ENCODE assay signal across 11 cellular contexts in genomic region chr4:40194602-40195161, GRCh38. TPM values are rescaled to one million over a fixed set of nuclear protein-coding genes. Genes with fewer than 3 reads are reported as not detected.
DNase-seq lines count a peak whose midpoint lies in the region; ATAC-seq and TF ChIP-seq lines count a peak whose summit lies in the region.
"Had no signal": no experiment of that assay in that cellular context is flagged by ENCODE, and none has a peak within 500 bp of the region (broad histone marks: within the 10 kb centered on the region; RNA-seq: fewer than 3 reads in every experiment).

No MANE protein-coding gene starts in this region.

- no peak for TF ChIP-seq CTCF in WTC11 (IDR thresholded peaks at IDR 0.05)
- TF ChIP-seq CTCF in hepatocyte (IDR thresholded peaks at IDR 0.05; ENCODE audit: poor library complexity) = no peak
- no peak for TF ChIP-seq CTCF in upper lobe of right lung (IDR thresholded peaks at IDR 0.05)

- peaks cover 64% of the 10 kb centered on the region for H3K4me1 Mint-ChIP-seq in activated T-cell treated with anti-CD3 and anti-CD28 coated beads, Interleukin-2, amount 50 U/mL, for 4 hours (ENCODE audit: low read depth)
- H3K4me1 Mint-ChIP-seq in WTC11 = peaks cover 87% of the 10 kb centered on the region

- no peaks in the 10 kb centered on the region for H3K27me3 ChIP-seq in hepatocyte
- H3K27me3 ChIP-seq in upper lobe of right lung = no peaks in the 10 kb centered on the region
- H3K27me3 ChIP-seq: cardiac muscle cell had no signal

- DNase-seq in activated T-cell treated with anti-CD3 and anti-CD28 coated beads, Interleukin-2, amount 50 U/mL, for 4 hours = no peak
- no peak for DNase-seq in activated T-cell treated with anti-CD3 and anti-CD28 coated beads for 4 hours
- no peak for DNase-seq in WTC11 (ENCODE audit: low spot score)
- peak; percentile 30 for DNase-seq in hepatocyte (ENCODE audit: low spot score)
- DNase-seq in upper lobe of right lung = no peak
- DNase-seq in NK-92 (lab: John Stamatoyannopoulos, UW; ENCODE audit: unreplicated experiment) = no peak

- no peaks in the 10 kb centered on the region for H3K9me3 Mint-ChIP-seq in activated T-cell treated with anti-CD3 and anti-CD28 coated beads, Interleukin-2, amount 50 U/mL, for 4 hours
- H3K9me3 Mint-ChIP-seq in WTC11 = no peaks in the 10 kb centered on the region; the same call in 1 of the 2 replicates

- peak overlapping the region; percentile 1; the same call in 1 of the 2 replicates for H3K27ac Mint-ChIP-seq in WTC11

- H3K36me3 Mint-ChIP-seq in activated T-cell treated with anti-CD3 and anti-CD28 coated beads, Interleukin-2, amount 50 U/mL, for 4 hours (ENCODE audit: insufficient read depth) = peaks cover 18% of the 10 kb centered on the region
- H3K36me3 Mint-ChIP-seq in WTC11 = no peaks in the 10 kb centered on the region

- H3K79me2 ChIP-seq in hepatocyte = no peaks in the 10 kb centered on the region

- peak; percentile 29 to 35 for ATAC-seq in activated T-cell treated with anti-CD3 and anti-CD28 coated beads, Interleukin-2, amount 50 U/mL, for 4 hours
- ATAC-seq in WTC11 (no peak), upper lobe of right lung (peak; percentile 24), GM21576 (IDR thresholded peaks at IDR 0.05; ENCODE audit: unreplicated experiment) (no peak), HG02588 (IDR thresholded peaks at IDR 0.05; ENCODE audit: unreplicated experiment) (no peak)

- H3K4me2 ChIP-seq in hepatocyte = peak overlapping the region; percentile 39

- H3K9me2 ChIP-seq in hepatocyte (replicated peaks; ENCODE audit: insufficient read depth) = no peaks in the 10 kb centered on the region

- H2AFZ ChIP-seq in hepatocyte = no peak overlapping the region

- peaks cover 19% of the 10 kb centered on the region for H3K4me1 ChIP-seq in hepatocyte (ENCODE audit: insufficient read depth)
- no peaks in the 10 kb centered on the region for H3K4me1 ChIP-seq in upper lobe of right lung

- CTCF ChIA-PET in WTC11 (lab: Charles Lee) = interaction anchor here (1.0 kb wide), 1 partner anchor 115 kb away, joined by 4 read pairs; no protein-coding TSS in a partner anchor

- H3K4me3 Mint-ChIP-seq in activated T-cell treated with anti-CD3 and anti-CD28 coated beads, Interleukin-2, amount 50 U/mL, for 4 hours = peak overlapping the region; percentile 100
- H3K4me3 Mint-ChIP-seq in WTC11 = no peak overlapping the region

- H4K20me1 ChIP-seq in hepatocyte (ENCODE audit: insufficient read depth, poor library complexity, severe bottlenecking) = no peaks in the 10 kb centered on the region

- H3K4me3 ChIP-seq in hepatocyte (no peak overlapping the region), upper lobe of right lung (no peak overlapping the region)
- H3K4me3 ChIP-seq: cardiac muscle cell had no signal

- H3K27ac ChIP-seq in hepatocyte (peak overlapping the region; percentile 62), upper lobe of right lung (no peak overlapping the region)
- H3K27ac ChIP-seq: cardiac muscle cell had no signal

- H3K36me3 ChIP-seq in hepatocyte (replicated peaks; ENCODE audit: insufficient read depth, low read depth) = no peaks in the 10 kb centered on the region
- no peaks in the 10 kb centered on the region for H3K36me3 ChIP-seq in upper lobe of right lung
- H3K36me3 ChIP-seq: cardiac muscle cell had no signal

- intact Hi-C loops in upper lobe of right lung (cut with DNase I) = no loop called here

- H3K27me3 Mint-ChIP-seq in activated T-cell treated with anti-CD3 and anti-CD28 coated beads, Interleukin-2, amount 50 U/mL, for 4 hours (ENCODE audit: low read depth) = no peaks in the 10 kb centered on the region
- H3K27me3 Mint-ChIP-seq in WTC11 (ENCODE audit: low read depth) = no peaks in the 10 kb centered on the region

- POLR2A ChIA-PET in WTC11 (lab: Charles Lee) = no interaction called here

- H3K9me3 ChIP-seq in hepatocyte (ENCODE audit: low read depth) = no peaks in the 10 kb centered on the region
- no peaks in the 10 kb centered on the region for H3K9me3 ChIP-seq in upper lobe of right lung

- WGBS in hepatocyte (ENCODE audit: low lambda C conversion rate, missing lambda C conversion rate) = 57% methylated on average over 14 of the region's 14 CpGs

TF ChIP-seq in WTC11, 78 proteins besides CTCF, POLR2A, EP300 and RAD21 (continues in another document):
- TF ChIP-seq ZNF121 (CRISPR knock-in tag; IDR thresholded peaks at IDR 0.05) = no peak
- no peak for TF ChIP-seq ZNF416 (CRISPR knock-in tag; IDR thresholded peaks at IDR 0.05)
- no peak for TF ChIP-seq ERG (CRISPR knock-in tag; IDR thresholded peaks at IDR 0.05)
- no peak for TF ChIP-seq ATF2 (CRISPR knock-in tag; IDR thresholded peaks at IDR 0.05; ENCODE audit: borderline replicate concordance, low read depth)
- no peak for TF ChIP-seq ZNF138 (CRISPR knock-in tag; conservative IDR thresholded peaks at IDR 0.05)
- no peak for TF ChIP-seq CREB1 (CRISPR knock-in tag; IDR thresholded peaks at IDR 0.05)
- no peak for TF ChIP-seq FOXP1 (CRISPR knock-in tag; IDR thresholded peaks at IDR 0.05; ENCODE audit: borderline replicate concordance)
- TF ChIP-seq ZNF317 (CRISPR knock-in tag; IDR thresholded peaks at IDR 0.05; ENCODE audit: borderline replicate concordance, low read depth) = no peak
- no peak for TF ChIP-seq ZBTB43 (CRISPR knock-in tag; IDR thresholded peaks at IDR 0.05)
- no peak for TF ChIP-seq JUN (CRISPR knock-in tag; IDR thresholded peaks at IDR 0.05)
- TF ChIP-seq IRF2 (CRISPR knock-in tag; IDR thresholded peaks at IDR 0.05; ENCODE audit: borderline replicate concordance, low read depth) = no peak
- TF ChIP-seq MYBL2 (CRISPR knock-in tag; IDR thresholded peaks at IDR 0.05) = no peak
- TF ChIP-seq ZNF396 (CRISPR knock-in tag; IDR thresholded peaks at IDR 0.05; ENCODE audit: borderline replicate concordance) = no peak

RNA-seq across cellular contexts. Expression of gene RHOH, which starts 2.1 kb away (rescaled TPM):
- total RNA-seq in activated T-cell treated with anti-CD3 and anti-CD28 coated beads, Interleukin-2, amount 50 U/mL, for 4 hours = 100 to 1,000 TPM; 164 to 204 (median 170) TPM
- total RNA-seq in WTC11 (2021) (3.9 to 8.7 TPM (median 7.4 TPM) in 3 replicates), hepatocyte (0.36 TPM in 1 of 2 replicates, not detected in the other), upper lobe of right lung (8.8 TPM)
- not detected in 2 replicates for polyA plus RNA-seq in hepatocyte
- total RNA-seq: cardiac muscle cell, lung microvascular endothelial cell had no signal
- polyA plus RNA-seq: BJ, cardiac muscle cell had no signal

Comparison
In these comparisons a context has a peak if more than half of its experiments do, and no peak if none do; other contexts are left out.
1. ATAC-seq: peak in activated T-cell treated with anti-CD3 and anti-CD28 coated beads, Interleukin-2, amount 50 U/mL, for 4 hours (2 of 2) and upper lobe of right lung (single experiment); none in WTC11 (single experiment), GM21576 (single experiment) and HG02588 (single experiment).
2. RNA of gene RHOH, which starts 2.1 kb away (total RNA-seq): 164 to 204 TPM in activated T-cell treated with anti-CD3 and anti-CD28 coated beads, Interleukin-2, amount 50 U/mL, for 4 hours; 8.8 TPM in upper lobe of right lung (single experiment), 3.9 to 8.7 TPM in WTC11 and 0.36 TPM in hepatocyte; every median in the first group is over 10 times any median in the second.